8 cellular contexts compared by ENCODE assay signal in genomic region chr4:159102623-159103405, GRCh38. TPM values are rescaled to one million over a fixed set of nuclear protein-coding genes. Genes with fewer than 3 reads are reported as not detected.
A peak's percentile ranks its signal among the peaks of the same experiment; 100 is the strongest.
DNase-seq lines count a peak whose midpoint lies in the region; ATAC-seq and TF ChIP-seq lines count a peak whose summit lies in the region.

TSS of gene RAPGEF2 (plus strand) at chr4:159103079. CDS start at chr4:159104163, 1,084 bp downstream.

- no peaks in the 10 kb centered on the region for H3K9me2 ChIP-seq in OCI-LY1 (ENCODE audit: low read depth, low read length)

- H3K79me2 ChIP-seq in OCI-LY1 (ENCODE audit: insufficient read depth, low read length): no peaks in the 10 kb centered on the region

- H3K9ac ChIP-seq in HUES6 (ENCODE audit: low read length) (peak within 1 kb of the TSS; percentile 81), OCI-LY1 (ENCODE audit: low read length) (peak within 1 kb of the TSS; percentile 60)

- H3K4me2 ChIP-seq in OCI-LY1 (ENCODE audit: low read length): peak within 1 kb of the TSS; percentile 87

- DNase-seq in D341Med (ENCODE audit: low spot score) (peak; percentile 98), midbrain (lab: John Stamatoyannopoulos, UW) (peak; percentile 89)
- DNase-seq in activated CD8-positive, alpha-beta memory T cell treated with anti-CD3 and anti-CD28 coated beads, Interleukin-2, amount 50 U/mL, for 4 hours: peak; percentile 85
- peak; percentile 81 to 82 for DNase-seq in stimulated activated CD8-positive, alpha-beta memory T cell treated with anti-CD3 and anti-CD28 coated beads, Interleukin-15, amount 100 ng/mL, for 48 hours (ENCODE audit: low read depth in 2 of 2)

- H3K9me3 ChIP-seq in HUES6 (ENCODE audit: control insufficient read depth, insufficient read depth, low read depth, low read length) (no peaks in the 10 kb centered on the region), OCI-LY1 (ENCODE audit: low read length) (no peaks in the 10 kb centered on the region)

- no peak within 1 kb of the TSS for H2AFZ ChIP-seq in OCI-LY1 (ENCODE audit: low read length)

- no peaks in the 10 kb centered on the region for H4K20me1 ChIP-seq in OCI-LY1 (ENCODE audit: insufficient read depth, low read length)

- peak; percentile 72 for ATAC-seq in GM21447 (IDR thresholded peaks at IDR 0.05; ENCODE audit: unreplicated experiment)

- no peaks in the 10 kb centered on the region for H3F3A ChIP-seq in OCI-LY1 (ENCODE audit: insufficient read depth, low read length)

- in situ Hi-C loops in endometrial microvascular endothelial cells (cut with HindIII; ENCODE audit: inconsistent ontology term, low pct_unique_long_range_greater_than_20kb, low sequenced_read_pairs): loop anchor here (10.0 kb wide), 1 partner anchor 52 kb away; no protein-coding TSS in a partner anchor

- H3K36me3 ChIP-seq in HUES6 (ENCODE audit: control insufficient read depth, insufficient read depth, low read length) (no peaks in the 10 kb centered on the region), OCI-LY1 (ENCODE audit: insufficient read depth, low read length) (no peaks in the 10 kb centered on the region)

- H3K27me3 ChIP-seq in HUES6 (ENCODE audit: control insufficient read depth, insufficient read depth, low read length): peaks cover 17% of the 10 kb centered on the region
- no peaks in the 10 kb centered on the region for H3K27me3 ChIP-seq in OCI-LY1 (ENCODE audit: insufficient read depth, low read length)

- H3K4me1 ChIP-seq in HUES6 (ENCODE audit: control insufficient read depth, insufficient read depth, low read length) (peaks cover 37% of the 10 kb centered on the region), OCI-LY1 (ENCODE audit: insufficient read depth, low read length, severe bottlenecking) (peaks cover 15% of the 10 kb centered on the region)

- TF ChIP-seq CTCF in OCI-LY1 (IDR thresholded peaks at IDR 0.05; ENCODE audit: low read length): no peak

- H3K27ac ChIP-seq in HUES6 (ENCODE audit: low read depth, low read length) (peak within 1 kb of the TSS; percentile 83), OCI-LY1 (ENCODE audit: low read depth, low read length, poor library complexity, severe bottlenecking) (no peak within 1 kb of the TSS)

- H3K4me3 ChIP-seq in HUES6 (ENCODE audit: low read depth, low read length): peak within 1 kb of the TSS; percentile 75
- H3K4me3 ChIP-seq in OCI-LY1 (ENCODE audit: low read depth, low read length, poor library complexity, severe bottlenecking): peak within 1 kb of the TSS; percentile 79

RNA-seq across cellular contexts. Expression of gene RAPGEF2, which starts in this region (rescaled TPM):
- total RNA-seq in endometrial microvascular endothelial cells (ENCODE audit: inconsistent ontology term): 43.6 TPM
